Comparison of ENCODE assay signal across 8 cellular contexts in genomic region chr19:940591-941291, GRCh38. TPM values are rescaled to one million over a fixed set of nuclear protein-coding genes. Genes with fewer than 3 reads are reported as not detected.
DNase-seq lines count a peak whose midpoint lies in the region; ATAC-seq and TF ChIP-seq lines count a peak whose summit lies in the region.

No MANE protein-coding gene starts in this region.

- peaks cover 0 to 9% (median 7%) of the 10 kb centered on the region in 4 donors for H3K36me3 ChIP-seq in esophagus muscularis mucosa
- no peaks in the 10 kb centered on the region for H3K36me3 ChIP-seq in urinary bladder (ENCODE audit: insufficient read depth)

- peak in 1 of 3 experiments; percentile 14 for TF ChIP-seq CTCF in esophagus muscularis mucosa (IDR thresholded peaks at IDR 0.05)

- TF ChIP-seq EP300 in esophagus muscularis mucosa (IDR thresholded peaks at IDR 0.05): no peak

- DNase-seq in NCI-H524 (lab: John Stamatoyannopoulos, UW) (peak; percentile 36 to 64), NCI-H524 treated with DMSO at 0.1 percent for 48 hours (lab: John Stamatoyannopoulos, UW) (no peak), NCI-H226 (peak; percentile 67), activated T-cell treated with anti-CD3 and anti-CD28 coated beads for 4 hours (peak; percentile 57), esophagus muscularis mucosa (ENCODE audit: extremely low spot score) (no peak), occipital lobe (lab: John Stamatoyannopoulos, UW) (peak; percentile 58)

- ATAC-seq in HG03354 (IDR thresholded peaks at IDR 0.05; ENCODE audit: poor library complexity, severe bottlenecking, unreplicated experiment): no peak

- intact Hi-C loops in esophagus muscularis mucosa (cut with DNase I): loop anchor here (5.0 kb wide), 1 partner anchor 37 kb away; no protein-coding TSS in a partner anchor

- 40% methylated on average over 1 of the region's 64 CpGs for WGBS in esophagus muscularis mucosa
- 47% methylated on average over 64 of the region's 64 CpGs for WGBS in urinary bladder

- H3K4me1 ChIP-seq in esophagus muscularis mucosa: peaks cover 11 to 29% (median 24%) of the 10 kb centered on the region in 4 donors
- no peaks in the 10 kb centered on the region for H3K4me1 ChIP-seq in urinary bladder (ENCODE audit: insufficient read depth)

- no peaks in the 10 kb centered on the region for H3K9me3 ChIP-seq in esophagus muscularis mucosa

- H3K27ac ChIP-seq in esophagus muscularis mucosa (replicated peaks in 1 of 4) (peak overlapping the region; percentile 72 to 84 (median 79)), urinary bladder (ENCODE audit: low read depth) (peak overlapping the region; percentile 86)

- H3K27me3 ChIP-seq in esophagus muscularis mucosa: no peaks in the 10 kb centered on the region

- peak overlapping the region; percentile 42 to 57 (median 44) for H3K4me3 ChIP-seq in esophagus muscularis mucosa
- peak overlapping the region; percentile 31 for H3K4me3 ChIP-seq in urinary bladder (ENCODE audit: low read depth, low read length)

- TF ChIP-seq POLR2A in esophagus muscularis mucosa (IDR thresholded peaks at IDR 0.05; ENCODE audit: low read depth): no peak

RNA-seq across cellular contexts. Expression of gene ARID3A, which starts 14.9 kb away (rescaled TPM):
- total RNA-seq in esophagus muscularis mucosa: 1 to 10 TPM; 2.9 to 8.4 (median 5.0) TPM
- 8.0 TPM for total RNA-seq in occipital lobe
- 9.1 TPM for total RNA-seq in urinary bladder
- 6.1 TPM for polyA plus RNA-seq in urinary bladder

RNA-seq across cellular contexts. Expression of gene KISS1R, which starts 23.6 kb away (rescaled TPM):
- total RNA-seq in esophagus muscularis mucosa (not detected), occipital lobe (not detected), urinary bladder (not detected)
- polyA plus RNA-seq in urinary bladder: 0.28 TPM

RNA-seq across cellular contexts. Expression of gene R3HDM4, which starts 27.7 kb away (rescaled TPM):
- 10 to 100 TPM; 32.0 to 52.5 (median 40.0) TPM for total RNA-seq in esophagus muscularis mucosa
- total RNA-seq in occipital lobe: 31.4 TPM
- total RNA-seq in urinary bladder: 16.0 TPM
- polyA plus RNA-seq in urinary bladder: 62.3 TPM

RNA-seq across cellular contexts. Expression of gene WDR18, which starts 43.4 kb away (rescaled TPM):
- total RNA-seq in esophagus muscularis mucosa (10 to 100 TPM in 3 of 4 donors, 1 to 10 TPM in 1; 9.9 to 30.3 (median 28.4) TPM), occipital lobe (44.1 TPM), urinary bladder (23.3 TPM)
- polyA plus RNA-seq in urinary bladder: 36.6 TPM

RNA-seq across cellular contexts. Expression of gene RNU6-9, which starts 47.5 kb away (rescaled TPM):
- total RNA-seq in esophagus muscularis mucosa (not detected), occipital lobe (not detected), urinary bladder (not detected)
- polyA plus RNA-seq in urinary bladder: not detected

Comparison
In these comparisons a context has a peak if more than half of its experiments do, and no peak if none do; other contexts are left out.
1. DNase-seq: peak in NCI-H524 (2 of 2), NCI-H226 (single experiment), activated T-cell treated with anti-CD3 and anti-CD28 coated beads for 4 hours (single experiment) and occipital lobe (single experiment); none in NCI-H524 treated with DMSO at 0.1 percent for 48 hours (single experiment) and esophagus muscularis mucosa (single experiment).